Comparison of ENCODE assay signal across 8 cellular contexts in the genomic region with DNA sequence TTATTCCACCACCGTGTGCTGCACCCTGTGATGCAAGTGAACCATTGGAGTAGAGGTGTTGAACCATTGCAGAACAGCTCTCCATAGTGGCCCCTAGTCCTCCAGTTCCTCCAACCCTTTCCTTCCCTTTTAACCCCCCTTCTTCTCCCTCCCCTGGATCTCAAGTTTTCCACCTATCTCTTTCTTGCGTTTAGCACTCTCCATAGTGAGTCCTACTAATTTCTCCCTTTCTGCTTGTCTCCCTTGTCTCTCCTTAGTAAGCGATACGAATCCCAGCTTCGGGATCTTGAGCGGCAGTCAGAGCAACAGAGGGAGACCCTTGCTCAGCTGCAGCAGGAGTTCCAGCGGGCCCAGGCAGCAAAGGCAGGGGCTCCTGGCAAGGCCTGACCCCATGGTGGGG. TPM values are rescaled to one million over a fixed set of nuclear protein-coding genes. Genes with fewer than 3 reads are reported as not detected.
A peak's percentile ranks its signal among the peaks of the same experiment; 100 is the strongest.
DNase-seq lines count a peak whose midpoint lies in the region; ATAC-seq, FAIRE-seq and TF ChIP-seq lines count a peak whose summit lies in the region.

No MANE protein-coding gene starts in this region.

- H3K4me2 ChIP-seq in Loucy (ENCODE audit: low read depth, low read length, poor library complexity, severe bottlenecking): peak overlapping the region; percentile 100

- TF ChIP-seq CTCF in CD14-positive monocyte (IDR thresholded peaks at IDR 0.05) (no peak), Loucy (conservative IDR thresholded peaks at IDR 0.05; ENCODE audit: low read length) (no peak), colonic mucosa (IDR thresholded peaks at IDR 0.05) (no peak), D721Med (IDR thresholded peaks at IDR 0.05; ENCODE audit: insufficient read depth, missing control alignments) (no peak)

- FAIRE-seq in GM12892 (lab: Jason Lieb, UNC) (no peak), D721Med (lab: Jason Lieb, UNC) (no peak)

- peaks cover 61 to 64% of the 10 kb centered on the region in 2 donors for H3K36me3 Mint-ChIP-seq in CD14-positive monocyte
- H3K36me3 Mint-ChIP-seq in natural killer cell treated with Interleukin-12 subunit alpha and Interleukin-12 subunit beta and Interleukin-15 and Interleukin-18, amount 100 ng/mL, for 72 hours: peaks cover 24% of the 10 kb centered on the region

- no peak for TF ChIP-seq POLR2A in GM12892 (IDR thresholded peaks at IDR 0.05; ENCODE audit: low read depth, low read length)

- H3K9me3 ChIP-seq in Loucy (ENCODE audit: insufficient read depth, low read depth, low read length) (no peaks in the 10 kb centered on the region), colonic mucosa (no peaks in the 10 kb centered on the region)

- H3K4me3 ChIP-seq in Loucy (ENCODE audit: low read length, poor library complexity, severe bottlenecking) (peak overlapping the region; percentile 81), colonic mucosa (no peak overlapping the region)

- peaks cover 33% of the 10 kb centered on the region for H3K4me1 Mint-ChIP-seq in CD14-positive monocyte
- peaks cover 40 to 41% of the 10 kb centered on the region in 2 donors for H3K4me1 Mint-ChIP-seq in natural killer cell treated with Interleukin-12 subunit alpha and Interleukin-12 subunit beta and Interleukin-15 and Interleukin-18, amount 100 ng/mL, for 72 hours (ENCODE audit: low read depth in 2 of 2)

- H2AFZ ChIP-seq in Loucy (ENCODE audit: low read length): no peak overlapping the region

- H3K36me3 ChIP-seq in Loucy (ENCODE audit: insufficient read depth, low read length): peaks cover 17% of the 10 kb centered on the region; the same call in 1 of the 2 replicates
- H3K36me3 ChIP-seq in colonic mucosa: no peaks in the 10 kb centered on the region

- intact Hi-C loops in CD14-positive monocyte (cut with micrococcal nuclease) (loop anchor here in 1 of 2 donors (10.0 kb wide), 1 partner anchor 104 kb away; the partner anchor contains the start of gene KIFC1), colonic mucosa (cut with DNase I) (no loop called here)

- no peaks in the 10 kb centered on the region for H3F3A ChIP-seq in Loucy (ENCODE audit: low read depth)

- peaks cover 17% of the 10 kb centered on the region for H3K4me1 ChIP-seq in Loucy (ENCODE audit: insufficient read depth, low read length, poor library complexity, severe bottlenecking)
- H3K4me1 ChIP-seq in colonic mucosa: peaks cover 6% of the 10 kb centered on the region

- no peaks in the 10 kb centered on the region for H4K20me1 ChIP-seq in Loucy (ENCODE audit: insufficient read depth, low read length, poor library complexity, severe bottlenecking)

- H3K4me3 Mint-ChIP-seq in CD14-positive monocyte: peak overlapping the region; percentile 99 to 100
- H3K4me3 Mint-ChIP-seq in natural killer cell treated with Interleukin-12 subunit alpha and Interleukin-12 subunit beta and Interleukin-15 and Interleukin-18, amount 100 ng/mL, for 72 hours: peak overlapping the region; percentile 93

- H3K79me2 ChIP-seq in Loucy (ENCODE audit: insufficient read depth, low read length): peaks cover 42% of the 10 kb centered on the region

- peak overlapping the region; percentile 80 for H3K9ac ChIP-seq in Loucy (ENCODE audit: low read depth, low read length, poor library complexity, severe bottlenecking)
- H3K9ac ChIP-seq in colonic mucosa (ENCODE audit: low read depth in 2 of 2, low read length in 2 of 2): peak overlapping the region; percentile 88 to 96

- H3K27ac ChIP-seq in colonic mucosa: no peak overlapping the region

- H3K9me3 Mint-ChIP-seq in CD14-positive monocyte: no peaks in the 10 kb centered on the region
- no peaks in the 10 kb centered on the region for H3K9me3 Mint-ChIP-seq in natural killer cell treated with Interleukin-12 subunit alpha and Interleukin-12 subunit beta and Interleukin-15 and Interleukin-18, amount 100 ng/mL, for 72 hours

- DNase-seq in CD14-positive monocyte (ENCODE audit: low spot score): no peak
- no peak for DNase-seq in colonic mucosa
- DNase-seq in natural killer cell treated with Interleukin-12 subunit alpha and Interleukin-12 subunit beta and Interleukin-15 and Interleukin-18, amount 100 ng/mL, for 72 hours (ENCODE audit: low spot score): no peak
- no peak for DNase-seq in GM12892 (ENCODE audit: insufficient read length)
- DNase-seq in RKO (ENCODE audit: low spot score): no peak
- no peak for DNase-seq in D721Med (ENCODE audit: insufficient read length, low spot score)

- no peak for ATAC-seq in natural killer cell treated with Interleukin-12 subunit alpha and Interleukin-12 subunit beta and Interleukin-15 and Interleukin-18, amount 100 ng/mL, for 72 hours
- ATAC-seq in esophagus mucosa: no peak

- H3K27ac Mint-ChIP-seq in CD14-positive monocyte: peak overlapping the region in 2 of 7 donors; percentile 32 to 94
- peak overlapping the region; percentile 77 to 92 for H3K27ac Mint-ChIP-seq in natural killer cell treated with Interleukin-12 subunit alpha and Interleukin-12 subunit beta and Interleukin-15 and Interleukin-18, amount 100 ng/mL, for 72 hours

- no peaks in the 10 kb centered on the region for H3K9me2 ChIP-seq in Loucy (replicated peaks; ENCODE audit: low read depth, low read length)

- H3K27me3 ChIP-seq in Loucy (ENCODE audit: insufficient read depth, low read length, poor library complexity, severe bottlenecking): no peaks in the 10 kb centered on the region
- no peaks in the 10 kb centered on the region for H3K27me3 ChIP-seq in colonic mucosa

- H3K27me3 Mint-ChIP-seq in CD14-positive monocyte (ENCODE audit: low read depth in 3 of 3): no peaks in the 10 kb centered on the region
- no peaks in the 10 kb centered on the region for H3K27me3 Mint-ChIP-seq in natural killer cell treated with Interleukin-12 subunit alpha and Interleukin-12 subunit beta and Interleukin-15 and Interleukin-18, amount 100 ng/mL, for 72 hours

RNA-seq across cellular contexts. Expression of gene PFDN6, which starts 1.1 kb away (rescaled TPM):
- polyA plus RNA-seq in CD14-positive monocyte: 10 to 100 TPM; 26.0 to 28.4 TPM
- total RNA-seq in colonic mucosa: 10 to 100 TPM; 36.5 to 77.0 TPM
- 10 to 100 TPM; 72.0 to 76.8 TPM for total RNA-seq in natural killer cell treated with Interleukin-12 subunit alpha and Interleukin-12 subunit beta and Interleukin-15 and Interleukin-18, amount 100 ng/mL, for 72 hours
- 39.9 TPM for total RNA-seq in esophagus mucosa
- 203 TPM for polyA plus RNA-seq in GM12892 (2012; ENCODE audit: missing spikeins)

RNA-seq across cellular contexts. Expression of gene WDR46, which starts 1.4 kb away (rescaled TPM):
- 10 to 100 TPM; 33.3 to 37.3 TPM for polyA plus RNA-seq in CD14-positive monocyte
- 10 to 100 TPM; 25.7 to 51.7 TPM for total RNA-seq in colonic mucosa
- 100 to 1,000 TPM in 1 of 2 donors, 10 to 100 TPM in 1; 81.8 to 148 TPM for total RNA-seq in natural killer cell treated with Interleukin-12 subunit alpha and Interleukin-12 subunit beta and Interleukin-15 and Interleukin-18, amount 100 ng/mL, for 72 hours
- 31.5 TPM for total RNA-seq in esophagus mucosa
- 41.6 TPM for polyA plus RNA-seq in GM12892 (2012; ENCODE audit: missing spikeins)

RNA-seq across cellular contexts. Expression of gene RGL2, which starts 8.3 kb away (rescaled TPM):
- polyA plus RNA-seq in CD14-positive monocyte: 10 to 100 TPM; 14.9 to 15.5 TPM
- total RNA-seq in colonic mucosa (10 to 100 TPM; 29.9 to 34.7 TPM), esophagus mucosa (55.8 TPM)
- 10 to 100 TPM; 38.1 to 51.4 TPM for total RNA-seq in natural killer cell treated with Interleukin-12 subunit alpha and Interleukin-12 subunit beta and Interleukin-15 and Interleukin-18, amount 100 ng/mL, for 72 hours
- polyA plus RNA-seq in GM12892 (2012; ENCODE audit: missing spikeins): 11.8 TPM

RNA-seq across cellular contexts. Expression of gene B3GALT4, which starts 13.5 kb away (rescaled TPM):
- polyA plus RNA-seq in CD14-positive monocyte: 10 to 100 TPM; 28.5 to 32.2 TPM
- total RNA-seq in colonic mucosa (10 to 100 TPM; 22.0 to 26.4 TPM), esophagus mucosa (16.9 TPM)
- total RNA-seq in natural killer cell treated with Interleukin-12 subunit alpha and Interleukin-12 subunit beta and Interleukin-15 and Interleukin-18, amount 100 ng/mL, for 72 hours: 10 to 100 TPM; 10.1 to 11.2 TPM
- polyA plus RNA-seq in GM12892 (2012; ENCODE audit: missing spikeins): 3.8 TPM

RNA-seq across cellular contexts. Expression of gene RPS18, which starts 18.6 kb away (rescaled TPM):
- polyA plus RNA-seq in CD14-positive monocyte: 1,000 to 10,000 TPM; 2,430 to 2,894 TPM
- total RNA-seq in colonic mucosa (1,000 to 10,000 TPM; 1,996 to 2,041 TPM), esophagus mucosa (3,499 TPM)
- 1,000 to 10,000 TPM; 1,431 to 1,446 TPM for total RNA-seq in natural killer cell treated with Interleukin-12 subunit alpha and Interleukin-12 subunit beta and Interleukin-15 and Interleukin-18, amount 100 ng/mL, for 72 hours
- 14,102 TPM for polyA plus RNA-seq in GM12892 (2012; ENCODE audit: missing spikeins)
